Comparison of ENCODE assay signal across 29 cellular contexts in genomic region chr13:58181111-58181510, GRCh38.
"Had no signal": no experiment of that assay in that cellular context is flagged by ENCODE, and none has a peak within 500 bp of the region (broad histone marks: within the 10 kb centered on the region; RNA-seq: fewer than 3 reads in every experiment).

No MANE protein-coding gene starts in this region.

- DNase-seq: activated effector memory CD4-positive, alpha-beta T cell treated with anti-CD3 and anti-CD28 coated beads, Interleukin-2, amount 50 U/mL, for 16 hours; activated effector memory CD4-positive, alpha-beta T cell treated with Interleukin-2 at 50 U/mL for 16 hours; activated gamma-delta T cell; activated gamma-delta T cell treated with Interleukin-2 at 50 U/mL for 16 hours; activated naive CD4-positive, alpha-beta T cell; activated naive CD4-positive, alpha-beta T cell treated with anti-CD3 and anti-CD28 coated beads for 36 hours; activated naive CD4-positive, alpha-beta T cell treated with anti-CD3 and anti-CD28 coated beads, Interleukin-2, amount 10 ng/mL, durations not matched to agents 7 days and 5 days; activated naive CD4-positive, alpha-beta T cell treated with anti-CD3 and anti-CD28 coated beads, Interleukin-2, amount 50 U/mL, for 16 hours; activated naive CD4-positive, alpha-beta T cell treated with Interleukin-2 at 50 U/mL for 16 hours; activated naive CD8-positive, alpha-beta T cell treated with anti-CD3 and anti-CD28 coated beads for 36 hours; activated naive CD8-positive, alpha-beta T cell treated with anti-CD3 and anti-CD28 coated beads, Interleukin-2, amount 10 ng/mL, durations not matched to agents 7 days and 5 days; activated naive CD8-positive, alpha-beta T cell treated with anti-CD3 and anti-CD28 coated beads, Interleukin-2, amount 50 U/mL, for 24 hours; activated T-cell treated with anti-CD3 and anti-CD28 coated beads, Interleukin-2, amount 50 U/mL, for 1 hour; activated T-cell treated with anti-CD3 and anti-CD28 coated beads, Interleukin-2, amount 50 U/mL, for 24 hours; activated T-cell treated with anti-CD3 and anti-CD28 coated beads, Interleukin-2, amount 50 U/mL, for 4 hours; activated T-cell treated with anti-CD3 and anti-CD28 coated beads, Interleukin-2, amount 50 U/mL, for 48 hours; activated T-cell treated with anti-CD3 and anti-CD28 coated beads, Interleukin-2, amount 50 U/mL, for 72 hours; adrenal gland; amniotic stem cell; amygdala; anterior cingulate cortex; body of pancreas; brain microvascular endothelial cell; caudate nucleus; central memory CD4-positive, alpha-beta T cell; cerebellar nuclear complex had no signal

- H3K27me3 ChIP-seq: adrenal gland, ascending aorta, body of pancreas, brain microvascular endothelial cell, breast epithelium, cardiac muscle cell had no signal

- H3K36me3 ChIP-seq: adrenal gland, ascending aorta, brain microvascular endothelial cell, breast epithelium, cardiac muscle cell had no signal

- H3K4me1 ChIP-seq: adrenal gland, ascending aorta, body of pancreas, breast epithelium had no signal

- H3K9me3 ChIP-seq: adrenal gland, ascending aorta, body of pancreas had no signal

- H3K27ac ChIP-seq: adrenal gland, ascending aorta, body of pancreas, brain microvascular endothelial cell, breast epithelium, cardiac muscle cell had no signal

- H3K4me3 ChIP-seq: adrenal gland, ascending aorta, body of pancreas, breast epithelium, cardiac muscle cell had no signal
